Comparison of ENCODE assay signal across 28 cellular contexts in the genomic region with DNA sequence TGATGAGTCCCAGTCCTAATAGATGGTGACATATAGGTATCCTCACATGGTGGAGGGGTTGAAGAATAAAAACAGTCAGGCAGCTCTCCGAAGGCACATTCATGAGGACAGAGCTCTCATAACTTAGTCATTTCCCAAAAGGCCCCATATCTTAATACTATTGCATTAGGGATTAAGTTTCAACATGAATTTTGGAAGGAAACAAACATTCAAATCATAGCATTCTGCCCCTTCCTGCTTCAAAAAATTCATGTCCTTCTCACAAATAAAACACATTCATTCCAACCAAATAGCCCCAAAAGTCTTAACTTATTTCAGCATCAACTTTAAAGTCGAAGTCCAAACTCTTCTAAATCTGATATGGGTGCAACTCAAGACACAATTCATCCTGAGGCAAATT.
"Had no signal": no experiment of that assay in that cellular context is flagged by ENCODE, and none has a peak within 500 bp of the region (broad histone marks: within the 10 kb centered on the region; RNA-seq: fewer than 3 reads in every experiment).

No MANE protein-coding gene starts in this region.

- H3K27ac Mint-ChIP-seq: mesothelial cell of epicardium; naive B cell; natural killer cell; nephron progenitor cell; neural progenitor cell; progenitor cell of endocrine pancreas; stimulated activated memory B cell treated with anti-CD40 and anti-IgM and Interleukin-4, amounts not matched to agents 10 μg/mL and 1 μg/mL and 100 μg/mL, for 72 hours; stimulated activated naive CD8-positive, alpha-beta T cell treated with anti-CD3 and anti-CD28 coated beads, Interleukin-15, amount 100 ng/mL, for 72 hours had no signal

- H3K27me3 ChIP-seq: hepatocyte, neural progenitor cell, neutrophil, ovary, right atrium auricular region, right lobe of liver, testis, thyroid gland, transverse colon, upper lobe of left lung had no signal

- H3K9ac ChIP-seq: neural progenitor cell had no signal

- H3K36me3 ChIP-seq: left ventricle myocardium inferior, neural progenitor cell, neutrophil, ovary, right atrium auricular region, right lobe of liver, thyroid gland, transverse colon, upper lobe of left lung had no signal

- H3K9me3 Mint-ChIP-seq: nephron progenitor cell, neural progenitor cell had no signal

- H3K4me3 ChIP-seq: hepatocyte, left ventricle myocardium inferior, lung, neural progenitor cell, ovary, right atrium auricular region, right lobe of liver, smooth muscle cell, testis, thyroid gland, transverse colon, upper lobe of left lung had no signal

- H3K36me3 Mint-ChIP-seq: neural progenitor cell had no signal

- H3K9me3 ChIP-seq: neutrophil, ovary, right atrium auricular region, right lobe of liver, testis, thyroid gland, upper lobe of left lung had no signal

- H3K4me1 ChIP-seq: left ventricle myocardium inferior, right atrium auricular region, right lobe of liver, testis, thyroid gland, transverse colon, upper lobe of left lung had no signal

- H3K4me1 Mint-ChIP-seq: mesothelial cell of epicardium; naive B cell; natural killer cell; nephron progenitor cell; stimulated activated memory B cell treated with anti-CD40 and anti-IgM and Interleukin-4, amounts not matched to agents 10 μg/mL and 1 μg/mL and 100 μg/mL, for 72 hours; stimulated activated naive CD8-positive, alpha-beta T cell treated with anti-CD3 and anti-CD28 coated beads, Interleukin-15, amount 100 ng/mL, for 72 hours had no signal

- H3K27me3 Mint-ChIP-seq: progenitor cell of endocrine pancreas; stimulated activated memory B cell treated with anti-CD40 and anti-IgM and Interleukin-4, amounts not matched to agents 10 μg/mL and 1 μg/mL and 100 μg/mL, for 72 hours had no signal

- H3K4me3 Mint-ChIP-seq: mesothelial cell of epicardium; naive B cell; natural killer cell; nephron progenitor cell; neural progenitor cell; stimulated activated memory B cell treated with anti-CD40 and anti-IgM and Interleukin-4, amounts not matched to agents 10 μg/mL and 1 μg/mL and 100 μg/mL, for 72 hours; stimulated activated naive CD8-positive, alpha-beta T cell treated with anti-CD3 and anti-CD28 coated beads, Interleukin-15, amount 100 ng/mL, for 72 hours had no signal

- DNase-seq: islet precursor cell; left ventricle myocardium inferior; mesendoderm; naive B cell; natural killer cell; nephron progenitor cell; occipital lobe; ovary; stimulated activated CD4-positive, alpha-beta T cell treated with anti-CD3 and anti-CD28 coated beads, Interleukin-1b, Interleukin-23, amount 100 ng/mL, for 48 hours; stimulated activated CD4-positive, alpha-beta T cell treated with anti-CD3 and anti-CD28 coated beads, Interleukin-2, amount 100 ng/mL, for 48 hours; stimulated activated CD4-positive, alpha-beta T cell treated with anti-CD3 and anti-CD28 coated beads, Interleukin-4, amount 100 ng/mL, for 4 hours; stimulated activated CD8-positive, alpha-beta memory T cell treated with anti-CD3 and anti-CD28 coated beads, Interleukin-4, amount 100 ng/mL, for 48 hours; stimulated activated naive CD4-positive, alpha-beta T cell treated with Interleukin-2 at 50 U/mL for 16 hours; stimulated activated naive CD8-positive, alpha-beta T cell treated with anti-CD3 and anti-CD28 coated beads, Interleukin-15, amount 100 ng/mL, for 72 hours; testis; thyroid gland; transverse colon; upper lobe of left lung had no signal
